6 cellular contexts compared by ENCODE assay signal in the genomic region with DNA sequence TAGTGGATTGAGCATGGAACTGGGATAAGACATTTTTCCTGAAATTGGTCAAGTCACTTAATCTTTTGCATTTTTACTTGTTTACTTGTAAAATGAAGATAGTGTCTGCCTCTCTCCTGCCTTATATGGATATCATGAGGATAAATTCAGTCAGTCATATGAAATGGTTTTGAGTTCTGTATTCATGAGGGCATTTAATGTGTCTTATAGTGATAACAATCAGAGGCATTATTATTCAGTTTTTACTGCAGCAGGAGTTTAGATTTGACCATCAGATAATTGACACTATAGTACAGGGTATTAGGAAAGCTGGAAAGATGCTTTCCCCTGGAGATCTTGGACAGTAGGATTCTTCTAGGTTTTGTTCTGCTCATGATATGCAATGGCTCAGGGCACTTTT. TPM values are rescaled to one million over a fixed set of nuclear protein-coding genes. Genes with fewer than 3 reads are reported as not detected.
"Had no signal": no experiment of that assay in that cellular context is flagged by ENCODE, and none has a peak within 500 bp of the region (broad histone marks: within the 10 kb centered on the region; RNA-seq: fewer than 3 reads in every experiment).

No MANE protein-coding gene starts in this region.

- DNase-seq: H9, HCEC 1CT had no signal

- ATAC-seq: GM23338, HepG2 had no signal

- H3K4me3 ChIP-seq: GM23338 had no signal

- H3K27ac ChIP-seq: HL-60 had no signal

RNA-seq across cellular contexts. Expression of a gene that starts 26.0 kb away (rescaled TPM):
- total RNA-seq: HT1080 had no signal
